ENCODE assay signal across 12 cellular contexts in the genomic region with DNA sequence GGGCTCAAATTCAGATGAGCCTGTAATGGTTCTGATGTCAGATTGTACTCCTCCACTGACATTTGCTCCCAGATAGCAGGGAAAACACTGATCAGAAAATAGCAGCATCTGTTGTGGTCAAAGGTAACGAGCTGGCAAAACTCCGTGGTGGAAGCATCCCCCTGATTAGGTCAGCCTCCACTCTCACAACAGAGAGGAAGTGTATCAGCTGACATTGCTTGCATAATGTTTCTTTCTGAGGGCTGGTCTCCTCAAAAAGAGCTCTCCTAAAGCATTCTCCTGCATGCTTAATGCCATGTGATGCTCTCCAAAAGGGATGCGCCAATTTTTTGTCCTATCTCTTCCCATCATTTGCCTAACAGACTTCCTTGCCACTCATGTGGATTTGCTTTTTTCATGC. TPM values are rescaled to one million over a fixed set of nuclear protein-coding genes. Genes with fewer than 3 reads are reported as not detected.
A peak's percentile ranks its signal among the peaks of the same experiment; 100 is the strongest.
DNase-seq lines count a peak whose midpoint lies in the region; TF ChIP-seq lines count a peak whose summit lies in the region.
"Had no signal": no experiment of that assay in that cellular context is flagged by ENCODE, and none has a peak within 500 bp of the region (broad histone marks: within the 10 kb centered on the region; RNA-seq: fewer than 3 reads in every experiment).

No MANE protein-coding gene starts in this region.

- peak; percentile 11 for DNase-seq in SIG-M5 treated with dmso at 0.1 percent for 504 hours (lab: John Stamatoyannopoulos, UW; ENCODE audit: unreplicated experiment)
- no peak for DNase-seq in SIG-M5 (lab: John Stamatoyannopoulos, UW)
- DNase-seq in NCI-H69 (lab: John Stamatoyannopoulos, UW): peak; percentile 60
- DNase-seq in esophagus muscularis mucosa (ENCODE audit: extremely low spot score): peak; percentile 8
- DNase-seq in SW480 (ENCODE audit: low spot score): no peak
- DNase-seq in occipital lobe (lab: John Stamatoyannopoulos, UW): no peak
- DNase-seq in stimulated activated CD4-positive, alpha-beta T cell treated with anti-CD3 and anti-CD28 coated beads, Interleukin-4, amount 100 ng/mL, for 1 hour: no peak
- DNase-seq: CD4-positive, CD25-positive, alpha-beta regulatory T cell; MG63; NCI-H187 treated with DMSO at 0.1 percent for 48 hours; NCI-H510A treated with DMSO at 0.1 percent for 48 hours had no signal

- WGBS in esophagus muscularis mucosa: 67% methylated on average over 3 of the region's 3 CpGs

- no peaks in the 10 kb centered on the region for H3K36me3 ChIP-seq in esophagus muscularis mucosa
- H3K36me3 ChIP-seq: HAP-1, MG63 had no signal

- TF ChIP-seq EP300 in esophagus muscularis mucosa (IDR thresholded peaks at IDR 0.05): no peak

- no peaks in the 10 kb centered on the region for H3K9me3 ChIP-seq in esophagus muscularis mucosa
- H3K9me3 ChIP-seq: HAP-1, MG63 had no signal

- no peak overlapping the region for H3K27ac ChIP-seq in esophagus muscularis mucosa (replicated peaks in 1 of 4)

- intact Hi-C loops in esophagus muscularis mucosa (cut with DNase I): no loop called here

- no peaks in the 10 kb centered on the region for H3K4me1 ChIP-seq in esophagus muscularis mucosa
- H3K4me1 ChIP-seq: HAP-1 had no signal

- TF ChIP-seq POLR2A in esophagus muscularis mucosa (IDR thresholded peaks at IDR 0.05; ENCODE audit: low read depth): no peak

- no peak for TF ChIP-seq CTCF in esophagus muscularis mucosa (IDR thresholded peaks at IDR 0.05)

- H3K4me3 ChIP-seq in esophagus muscularis mucosa: no peak overlapping the region
- H3K4me3 ChIP-seq: HAP-1, MG63 had no signal

- peaks cover 0 to 8% (median 0%) of the 10 kb centered on the region in 4 donors for H3K27me3 ChIP-seq in esophagus muscularis mucosa

RNA-seq across cellular contexts. Expression of gene TENM4, which starts 6.2 kb away (rescaled TPM):
- 1 to 10 TPM; 4.1 to 9.6 (median 8.0) TPM for total RNA-seq in esophagus muscularis mucosa
- 112 TPM for total RNA-seq in occipital lobe
- total RNA-seq: CD4-positive, CD25-positive, alpha-beta regulatory T cell had no signal

Comparison
In these comparisons a context has a peak if more than half of its experiments do, and no peak if none do; other contexts are left out.
1. DNase-seq: peak in SIG-M5 treated with dmso at 0.1 percent for 504 hours (single experiment), NCI-H69 (single experiment) and esophagus muscularis mucosa (single experiment); none in SIG-M5 (single experiment), SW480 (single experiment), occipital lobe (single experiment) and stimulated activated CD4-positive, alpha-beta T cell treated with anti-CD3 and anti-CD28 coated beads, Interleukin-4, amount 100 ng/mL, for 1 hour (single experiment).
2. RNA of gene TENM4, which starts 6.2 kb away (total RNA-seq): 112 TPM in occipital lobe (single experiment); 4.1 to 9.6 TPM in esophagus muscularis mucosa; every median in the first group is over 10 times any median in the second.